Comparison of ENCODE assay signal across 7 cellular contexts in genomic region chr9:126301985-126302603, GRCh38. TPM values are rescaled to one million over a fixed set of nuclear protein-coding genes. Genes with fewer than 3 reads are reported as not detected.
DNase-seq lines count a peak whose midpoint lies in the region; ATAC-seq and TF ChIP-seq lines count a peak whose summit lies in the region.

No MANE protein-coding gene starts in this region.

- H3K9me3 ChIP-seq in breast epithelium, result no peaks in the 10 kb centered on the region

- peak in 3 of 4 experiments; percentile 71 to 81 (median 81) for ATAC-seq in T-cell (replicated peaks in 1 of 4)
- ATAC-seq in GM21825 (IDR thresholded peaks at IDR 0.05; ENCODE audit: unreplicated experiment), result no peak

- no peak for TF ChIP-seq POLR2A in breast epithelium (IDR thresholded peaks at IDR 0.05)

- no peak overlapping the region for H3K4me3 Mint-ChIP-seq in T-cell
- no peak overlapping the region for H3K4me3 Mint-ChIP-seq in immature natural killer cell

- POLR2A ChIA-PET in GM10248 (lab: Yijun Ruan, JAX), result no interaction called here
- POLR2A ChIA-PET in T-cell (lab: Charles Lee), result interaction anchor here in 1 of 2 donors (0.6 kb wide), 1 partner anchor 12 kb away, joined by 3 read pairs; no protein-coding TSS in a partner anchor

- TF ChIP-seq CTCF in GM10248 (IDR thresholded peaks at IDR 0.05; ENCODE audit: control extremely low read depth, extremely low read depth, low read depth, missing control alignments), result peak; percentile 51
- TF ChIP-seq CTCF in breast epithelium (IDR thresholded peaks at IDR 0.05), result peak; percentile 49 to 77 (median 64)

- H3K4me3 ChIP-seq in breast epithelium, result no peak overlapping the region

- CTCF ChIA-PET in GM10248 (lab: Yijun Ruan, JAX) (interaction anchor here (1.0 to 2.6 kb wide), 7 partner anchors 9 to 194 kb away, joined by 3 to 10 read pairs (median 4); no protein-coding TSS in a partner anchor), T-cell (lab: Charles Lee) (interaction anchor here (0.7 to 2.2 kb wide), 5 partner anchors 95 to 189 kb away, joined by 3 to 21 read pairs (median 6); no protein-coding TSS in a partner anchor)

- no peaks in the 10 kb centered on the region for H3K9me3 Mint-ChIP-seq in T-cell
- H3K9me3 Mint-ChIP-seq in immature natural killer cell, result no peaks in the 10 kb centered on the region

- H3K36me3 Mint-ChIP-seq in T-cell, result no peaks in the 10 kb centered on the region
- H3K36me3 Mint-ChIP-seq in immature natural killer cell, result no peaks in the 10 kb centered on the region

- DNase-seq in GM10248 (ENCODE audit: extremely low spot score), result peak; percentile 44
- peak; percentile 65 for DNase-seq in NCI-H1105 treated with DMSO at 0.1 percent for 48 hours (lab: John Stamatoyannopoulos, UW)
- DNase-seq in T-cell, result peak in 33 of 34 experiments; percentile 7 to 67 (median 53)
- DNase-seq in breast epithelium (ENCODE audit: low spot score in 2 of 2), result peak in 1 of 2 donors; percentile 45
- DNase-seq in immature natural killer cell, result peak; percentile 15 to 42 (median 34)
- peak; percentile 19 to 40 for DNase-seq in stimulated activated CD4-positive, alpha-beta T cell treated with anti-CD3 and anti-CD28 coated beads, Interleukin-2, amount 100 ng/mL, for 24 hours

- H3K4me1 Mint-ChIP-seq in T-cell, result peaks cover 4 to 6% (median 5%) of the 10 kb centered on the region in 3 donors
- no peaks in the 10 kb centered on the region for H3K4me1 Mint-ChIP-seq in immature natural killer cell

- no peak overlapping the region for H3K27ac ChIP-seq in breast epithelium

- H3K27ac Mint-ChIP-seq in T-cell, result no peak overlapping the region
- no peak overlapping the region for H3K27ac Mint-ChIP-seq in immature natural killer cell

- peaks cover 3 to 4% of the 10 kb centered on the region in 2 donors for H3K27me3 Mint-ChIP-seq in T-cell
- peaks cover 2 to 3% (median 3%) of the 10 kb centered on the region in 3 donors for H3K27me3 Mint-ChIP-seq in immature natural killer cell (ENCODE audit: low read depth in 3 of 3)

- no peaks in the 10 kb centered on the region for H3K27me3 ChIP-seq in breast epithelium

- intact Hi-C loops in breast epithelium (cut with DNase I; ENCODE audit: low total_unique reads), result loop anchor here (10.0 kb wide), 1 partner anchor 93 kb away; no protein-coding TSS in a partner anchor

- no peaks in the 10 kb centered on the region for H3K36me3 ChIP-seq in breast epithelium

- H3K4me1 ChIP-seq in breast epithelium, result no peaks in the 10 kb centered on the region

RNA-seq across cellular contexts. Expression of gene MVB12B, which starts 24.5 kb away (rescaled TPM):
- total RNA-seq in T-cell, result 10 to 100 TPM in 3 of 5 donors, 1 to 10 TPM in 2; 8.2 to 25.2 (median 10.6) TPM
- 10 to 100 TPM in 1 of 3 donors, 1 to 10 TPM in 2; 8.2 to 12.6 (median 9.9) TPM for total RNA-seq in breast epithelium
- polyA plus RNA-seq in immature natural killer cell, result 1 to 10 TPM in 1 of 3 donors, under 1 TPM in 1, not detected in 1; 0.54 to 1.2 TPM
